In the genomic region with DNA sequence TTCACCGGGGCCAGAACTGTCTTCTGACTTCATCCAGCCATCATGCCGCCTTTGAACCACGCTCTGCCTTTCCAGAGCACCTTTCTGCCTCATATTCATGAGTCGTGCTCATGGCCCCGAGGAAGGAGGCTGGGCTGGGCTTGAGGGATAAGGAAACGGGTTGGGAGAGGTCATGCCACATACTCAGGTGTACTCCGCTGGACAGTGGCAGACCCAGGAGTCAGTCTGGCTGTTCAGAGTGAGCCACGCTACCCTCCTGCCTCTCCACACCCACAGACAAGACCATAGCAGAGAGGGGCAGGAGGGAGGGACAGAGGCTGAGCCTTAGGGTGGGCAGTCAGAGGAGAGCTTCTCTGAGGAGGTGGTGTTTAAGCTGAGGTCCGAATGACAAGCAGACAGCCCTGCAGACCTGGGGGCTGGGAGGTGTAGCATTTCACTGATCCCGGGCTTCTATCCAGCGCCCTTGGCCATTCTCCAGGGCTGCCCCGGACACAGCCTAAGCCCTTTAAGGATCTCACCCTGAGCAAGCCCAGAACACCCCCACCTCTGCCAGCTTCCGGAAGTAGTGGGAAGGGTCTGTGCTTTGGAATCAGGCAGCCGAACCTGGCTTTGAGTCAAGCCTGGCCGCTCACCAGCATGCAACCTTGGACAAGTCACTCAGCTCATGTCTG, we compare ENCODE assay signal across 1 cellular context.
TF ChIP-seq lines count a peak whose summit lies in the region.

No MANE protein-coding gene starts in this region.

TF ChIP-seq in WTC11, 78 proteins besides CTCF, POLR2A, EP300 and RAD21 (continued from another document):
- TF ChIP-seq, protein P1, sequence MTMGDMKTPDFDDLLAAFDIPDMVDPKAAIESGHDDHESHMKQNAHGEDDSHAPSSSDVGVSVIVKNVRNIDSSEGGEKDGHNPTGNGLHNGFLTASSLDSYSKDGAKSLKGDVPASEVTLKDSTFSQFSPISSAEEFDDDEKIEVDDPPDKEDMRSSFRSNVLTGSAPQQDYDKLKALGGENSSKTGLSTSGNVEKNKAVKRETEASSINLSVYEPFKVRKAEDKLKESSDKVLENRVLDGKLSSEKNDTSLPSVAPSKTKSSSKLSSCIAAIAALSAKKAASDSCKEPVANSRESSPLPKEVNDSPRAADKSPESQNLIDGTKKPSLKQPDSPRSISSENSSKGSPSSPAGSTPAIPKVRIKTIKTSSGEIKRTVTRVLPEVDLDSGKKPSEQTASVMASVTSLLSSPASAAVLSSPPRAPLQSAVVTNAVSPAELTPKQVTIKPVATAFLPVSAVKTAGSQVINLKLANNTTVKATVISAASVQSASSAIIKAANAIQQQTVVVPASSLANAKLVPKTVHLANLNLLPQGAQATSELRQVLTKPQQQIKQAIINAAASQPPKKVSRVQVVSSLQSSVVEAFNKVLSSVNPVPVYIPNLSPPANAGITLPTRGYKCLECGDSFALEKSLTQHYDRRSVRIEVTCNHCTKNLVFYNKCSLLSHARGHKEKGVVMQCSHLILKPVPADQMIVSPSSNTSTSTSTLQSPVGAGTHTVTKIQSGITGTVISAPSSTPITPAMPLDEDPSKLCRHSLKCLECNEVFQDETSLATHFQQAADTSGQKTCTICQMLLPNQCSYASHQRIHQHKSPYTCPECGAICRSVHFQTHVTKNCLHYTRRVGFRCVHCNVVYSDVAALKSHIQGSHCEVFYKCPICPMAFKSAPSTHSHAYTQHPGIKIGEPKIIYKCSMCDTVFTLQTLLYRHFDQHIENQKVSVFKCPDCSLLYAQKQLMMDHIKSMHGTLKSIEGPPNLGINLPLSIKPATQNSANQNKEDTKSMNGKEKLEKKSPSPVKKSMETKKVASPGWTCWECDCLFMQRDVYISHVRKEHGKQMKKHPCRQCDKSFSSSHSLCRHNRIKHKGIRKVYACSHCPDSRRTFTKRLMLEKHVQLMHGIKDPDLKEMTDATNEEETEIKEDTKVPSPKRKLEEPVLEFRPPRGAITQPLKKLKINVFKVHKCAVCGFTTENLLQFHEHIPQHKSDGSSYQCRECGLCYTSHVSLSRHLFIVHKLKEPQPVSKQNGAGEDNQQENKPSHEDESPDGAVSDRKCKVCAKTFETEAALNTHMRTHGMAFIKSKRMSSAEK (CRISPR knock-in tag; IDR thresholded peaks at IDR 0.05; ENCODE audit: borderline replicate concordance): no peak
- TF ChIP-seq ZNF671 (CRISPR knock-in tag; IDR thresholded peaks at IDR 0.05) (no peak), TCF7 (CRISPR knock-in tag; IDR thresholded peaks at IDR 0.05; ENCODE audit: low read depth) (no peak)
- TF ChIP-seq, protein P2, sequence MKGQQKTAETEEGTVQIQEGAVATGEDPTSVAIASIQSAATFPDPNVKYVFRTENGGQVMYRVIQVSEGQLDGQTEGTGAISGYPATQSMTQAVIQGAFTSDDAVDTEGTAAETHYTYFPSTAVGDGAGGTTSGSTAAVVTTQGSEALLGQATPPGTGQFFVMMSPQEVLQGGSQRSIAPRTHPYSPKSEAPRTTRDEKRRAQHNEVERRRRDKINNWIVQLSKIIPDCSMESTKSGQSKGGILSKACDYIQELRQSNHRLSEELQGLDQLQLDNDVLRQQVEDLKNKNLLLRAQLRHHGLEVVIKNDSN (CRISPR knock-in tag; IDR thresholded peaks at IDR 0.05): no peak
